8 cellular contexts compared by ENCODE assay signal in genomic region chr13:99322297-99323103, GRCh38. TPM values are rescaled to one million over a fixed set of nuclear protein-coding genes. Genes with fewer than 3 reads are reported as not detected.
DNase-seq lines count a peak whose midpoint lies in the region; ATAC-seq and TF ChIP-seq lines count a peak whose summit lies in the region.

No MANE protein-coding gene starts in this region.

- DNase-seq in GM12865 (ENCODE audit: low read depth) (peak; percentile 85), left lung (no peak), DMS153 (lab: John Stamatoyannopoulos, UW) (no peak), NCI-H2196 (lab: John Stamatoyannopoulos, UW; ENCODE audit: unreplicated experiment) (no peak), SHP77 treated with DMSO at 0.1 percent for 48 hours (lab: John Stamatoyannopoulos, UW) (no peak)
- peak; percentile 90 for DNase-seq in Jurkat, Clone E6-1 (ENCODE audit: low read depth, low spot score)

- H3K36me3 ChIP-seq in left lung = peaks cover 0 to 15% of the 10 kb centered on the region in 2 donors

- no peaks in the 10 kb centered on the region for H3K9me3 ChIP-seq in left lung

- H3K9me3 Mint-ChIP-seq in activated naive CD4-positive, alpha-beta T cell treated with anti-CD3 and anti-CD28 coated beads, Interleukin-2, amount 50 U/mL, for 24 hours = no peaks in the 10 kb centered on the region

- peak overlapping the region; percentile 79 for H3K27ac Mint-ChIP-seq in activated naive CD4-positive, alpha-beta T cell treated with anti-CD3 and anti-CD28 coated beads, Interleukin-2, amount 50 U/mL, for 24 hours

- TF ChIP-seq CTCF in GM12865 (IDR thresholded peaks at IDR 0.05; ENCODE audit: insufficient read depth, low read depth, low read length, missing control alignments) = no peak
- no peak for TF ChIP-seq CTCF in left lung (IDR thresholded peaks at IDR 0.05)

- H3K4me3 Mint-ChIP-seq in activated naive CD4-positive, alpha-beta T cell treated with anti-CD3 and anti-CD28 coated beads, Interleukin-2, amount 50 U/mL, for 24 hours = peak overlapping the region; percentile 81

- H3K36me3 Mint-ChIP-seq in activated naive CD4-positive, alpha-beta T cell treated with anti-CD3 and anti-CD28 coated beads, Interleukin-2, amount 50 U/mL, for 24 hours = peaks cover 26% of the 10 kb centered on the region

- intact Hi-C loops in left lung (cut with DNase I) = no loop called here

- no peaks in the 10 kb centered on the region for H3K27me3 ChIP-seq in left lung

- H3K4me3 ChIP-seq in GM12865 (ENCODE audit: low read depth, low read length) (peak overlapping the region; percentile 35), left lung (no peak overlapping the region)
- no peak overlapping the region for H3K4me3 ChIP-seq in Jurkat, Clone E6-1 (ENCODE audit: low read length)

- H3K4me1 ChIP-seq in left lung = peaks cover 16 to 63% of the 10 kb centered on the region in 2 donors

- peaks cover 87% of the 10 kb centered on the region for H3K4me1 Mint-ChIP-seq in activated naive CD4-positive, alpha-beta T cell treated with anti-CD3 and anti-CD28 coated beads, Interleukin-2, amount 50 U/mL, for 24 hours

- ATAC-seq in GM21619 (IDR thresholded peaks at IDR 0.05; ENCODE audit: unreplicated experiment) = peak; percentile 81
- peak; percentile 78 for ATAC-seq in left lung

- peak overlapping the region; percentile 21 to 70 for H3K27ac ChIP-seq in left lung

- no peaks in the 10 kb centered on the region for H3K27me3 Mint-ChIP-seq in activated naive CD4-positive, alpha-beta T cell treated with anti-CD3 and anti-CD28 coated beads, Interleukin-2, amount 50 U/mL, for 24 hours

RNA-seq across cellular contexts. Expression of gene GPR183, which starts 15.3 kb away (rescaled TPM):
- polyA plus RNA-seq in Jurkat, Clone E6-1 (2012; ENCODE audit: insufficient read depth, insufficient read length) = not detected
- total RNA-seq in left lung = 10 to 100 TPM in 1 of 2 donors, 1 to 10 TPM in 1; 7.4 to 10.9 TPM

Comparison
In these comparisons a context has a peak if more than half of its experiments do, and no peak if none do; other contexts are left out.
1. DNase-seq: peak in GM12865 (single experiment) and Jurkat, Clone E6-1 (single experiment); none in left lung (0 of 2), DMS153 (single experiment), NCI-H2196 (single experiment) and SHP77 treated with DMSO at 0.1 percent for 48 hours (single experiment).